In genomic region chr4:20544645-20545044, GRCh38 we compare ENCODE assay signal across 8 cellular contexts.
A peak's percentile ranks its signal among the peaks of the same experiment; 100 is the strongest.
DNase-seq lines count a peak whose midpoint lies in the region; ATAC-seq and TF ChIP-seq lines count a peak whose summit lies in the region.

No MANE protein-coding gene starts in this region.

- DNase-seq in DMS53 (lab: John Stamatoyannopoulos, UW) (peak; percentile 80), KBM-7 (peak; percentile 16), right cardiac atrium (no peak), tibial artery (no peak)

- no peaks in the 10 kb centered on the region for H3F3A ChIP-seq in SU-DHL-6 (ENCODE audit: insufficient read depth)

- TF ChIP-seq CTCF in SU-DHL-6 (IDR thresholded peaks at IDR 0.05; ENCODE audit: insufficient read depth, low read length, poor library complexity, severe bottlenecking) (peak; percentile 26), tibial artery (IDR thresholded peaks at IDR 0.05) (peak; percentile 42 to 43)

- no peak overlapping the region for H3K4me2 ChIP-seq in SU-DHL-6 (ENCODE audit: low read depth, low read length, poor library complexity, severe bottlenecking)

- H3K27me3 Mint-ChIP-seq in stimulated activated memory B cell treated with anti-CD40 and anti-IgM and Interleukin-4, amounts not matched to agents 10 μg/mL and 1 μg/mL and 100 μg/mL, for 72 hours = no peaks in the 10 kb centered on the region

- no peak overlapping the region for H3K9ac ChIP-seq in SU-DHL-6 (ENCODE audit: low read length)

- H3K36me3 ChIP-seq in SU-DHL-6 (ENCODE audit: low read length) (no peaks in the 10 kb centered on the region), tibial artery (no peaks in the 10 kb centered on the region)

- no peak overlapping the region for H3K27ac Mint-ChIP-seq in stimulated activated memory B cell treated with anti-CD40 and anti-IgM and Interleukin-4, amounts not matched to agents 10 μg/mL and 1 μg/mL and 100 μg/mL, for 72 hours

- no peak overlapping the region for H2AFZ ChIP-seq in SU-DHL-6 (ENCODE audit: low read depth, low read length, severe bottlenecking)

- no peaks in the 10 kb centered on the region for H3K4me1 ChIP-seq in right cardiac atrium (ENCODE audit: control insufficient read depth, insufficient read depth, low read length)
- H3K4me1 ChIP-seq in tibial artery = no peaks in the 10 kb centered on the region

- ATAC-seq in right cardiac atrium = peak; percentile 48 to 57
- no peak for ATAC-seq in HG02678 (IDR thresholded peaks at IDR 0.05; ENCODE audit: unreplicated experiment)
- ATAC-seq in HG02981 (IDR thresholded peaks at IDR 0.05; ENCODE audit: unreplicated experiment) = no peak
- no peak for ATAC-seq in stimulated activated memory B cell treated with anti-CD40 and anti-IgM and Interleukin-4, amounts not matched to agents 10 μg/mL and 1 μg/mL and 100 μg/mL, for 72 hours

- H3K4me3 Mint-ChIP-seq in stimulated activated memory B cell treated with anti-CD40 and anti-IgM and Interleukin-4, amounts not matched to agents 10 μg/mL and 1 μg/mL and 100 μg/mL, for 72 hours = no peak overlapping the region

- 21% methylated on average over 3 of the region's 3 CpGs for WGBS in right cardiac atrium

- no peaks in the 10 kb centered on the region for H3K4me1 Mint-ChIP-seq in stimulated activated memory B cell treated with anti-CD40 and anti-IgM and Interleukin-4, amounts not matched to agents 10 μg/mL and 1 μg/mL and 100 μg/mL, for 72 hours

- H3K27me3 ChIP-seq in SU-DHL-6 (ENCODE audit: low read length) (no peaks in the 10 kb centered on the region), right cardiac atrium (ENCODE audit: control insufficient read depth, insufficient read depth) (no peaks in the 10 kb centered on the region), tibial artery (no peaks in the 10 kb centered on the region)

- no peaks in the 10 kb centered on the region for H3K79me2 ChIP-seq in SU-DHL-6 (ENCODE audit: insufficient read depth, low read length)

- in situ Hi-C loops in KBM-7 (cut with MboI; ENCODE audit: low pct_unique_long_range_greater_than_20kb, low sequenced_read_pairs) = no loop called here

- H3K9me3 ChIP-seq in SU-DHL-6 (ENCODE audit: insufficient read depth, low read length) (no peaks in the 10 kb centered on the region), right cardiac atrium (ENCODE audit: control insufficient read depth, low read length) (no peaks in the 10 kb centered on the region), tibial artery (no peaks in the 10 kb centered on the region)

- no peaks in the 10 kb centered on the region for H3K9me2 ChIP-seq in SU-DHL-6 (replicated peaks; ENCODE audit: insufficient read depth, low read length)

- H3K36me3 Mint-ChIP-seq in stimulated activated memory B cell treated with anti-CD40 and anti-IgM and Interleukin-4, amounts not matched to agents 10 μg/mL and 1 μg/mL and 100 μg/mL, for 72 hours = no peaks in the 10 kb centered on the region

- no peak overlapping the region for H3K4me3 ChIP-seq in SU-DHL-6 (ENCODE audit: insufficient read depth, low read length, poor library complexity, severe bottlenecking)
- no peak overlapping the region for H3K4me3 ChIP-seq in right cardiac atrium (ENCODE audit: low read length)
- H3K4me3 ChIP-seq in tibial artery = no peak overlapping the region

- H4K20me1 ChIP-seq in SU-DHL-6 (ENCODE audit: low read depth, low read length) = no peaks in the 10 kb centered on the region

- intact Hi-C loops in right cardiac atrium (cut with DNase I) (loop anchor here (2.0 to 10.0 kb wide), 3 partner anchors 120 to 122 kb away; no protein-coding TSS in a partner anchor), tibial artery (cut with DNase I; ENCODE audit: low total_unique reads) (no loop called here)

- no peaks in the 10 kb centered on the region for H3K9me3 Mint-ChIP-seq in stimulated activated memory B cell treated with anti-CD40 and anti-IgM and Interleukin-4, amounts not matched to agents 10 μg/mL and 1 μg/mL and 100 μg/mL, for 72 hours

- H3K27ac ChIP-seq in SU-DHL-6 (ENCODE audit: low read depth, low read length) (no peak overlapping the region), right cardiac atrium (ENCODE audit: low read length) (no peak overlapping the region), tibial artery (no peak overlapping the region)

Comparison
In these comparisons a context has a peak if more than half of its experiments do, and no peak if none do; other contexts are left out.
1. DNase-seq: peak in DMS53 (single experiment) and KBM-7 (single experiment); none in right cardiac atrium (0 of 3) and tibial artery (0 of 2).
2. ATAC-seq: peak in right cardiac atrium (2 of 2); none in HG02678 (single experiment), HG02981 (single experiment) and stimulated activated memory B cell treated with anti-CD40 and anti-IgM and Interleukin-4, amounts not matched to agents 10 μg/mL and 1 μg/mL and 100 μg/mL, for 72 hours (single experiment).